ENCODE assay signal across 21 cellular contexts in genomic region chr21:46063227-46063626, GRCh38. TPM values are rescaled to one million over a fixed set of nuclear protein-coding genes. Genes with fewer than 3 reads are reported as not detected.
DNase-seq lines count a peak whose midpoint lies in the region; ATAC-seq and TF ChIP-seq lines count a peak whose summit lies in the region.
"Had no signal": no experiment of that assay in that cellular context is flagged by ENCODE, and none has a peak within 500 bp of the region (broad histone marks: within the 10 kb centered on the region; RNA-seq: fewer than 3 reads in every experiment).

No MANE protein-coding gene starts in this region.

- no peaks in the 10 kb centered on the region for H3K9me3 ChIP-seq in uterus
- H3K9me3 ChIP-seq in trophoblast cell (ENCODE audit: insufficient read depth, low read depth, low read length) = peaks cover 33% of the 10 kb centered on the region

- peak; percentile 52 for DNase-seq in activated CD8-positive, alpha-beta memory T cell treated with anti-CD3 and anti-CD28 coated beads for 24 hours
- DNase-seq in activated CD8-positive, alpha-beta memory T cell treated with anti-CD3 and anti-CD28 coated beads, Interleukin-2, amount 50 U/mL, for 4 hours = no peak
- peak; percentile 38 for DNase-seq in activated CD8-positive, alpha-beta memory T cell treated with anti-CD3 and anti-CD28 coated beads, Interleukin-2, amount 50 U/mL, for 48 hours
- DNase-seq in left lobe of liver (ENCODE audit: low spot score) = peak; percentile 29
- DNase-seq in uterus = no peak
- DNase-seq in omental fat pad (ENCODE audit: low spot score) = no peak
- DNase-seq in trophoblast cell = no peak
- DNase-seq: 8988T; activated CD4-positive, alpha-beta T cell treated with anti-CD3 and anti-CD28 coated beads, Interleukin-2, amount 50 U/mL, for 4 hours; activated naive CD8-positive, alpha-beta T cell treated with anti-CD3 and anti-CD28 coated beads, Interleukin-2, amount 10 ng/mL, durations not matched to agents 7 days and 5 days; BE2C; MM.1S; NCI-H187; NCI-H446; occipital lobe had no signal

- no peak overlapping the region for H3K4me2 ChIP-seq in trophoblast cell (ENCODE audit: low read length)

- no peak for ATAC-seq in left lobe of liver
- no peak for ATAC-seq in HG02870 (IDR thresholded peaks at IDR 0.05; ENCODE audit: unreplicated experiment)
- ATAC-seq in omental fat pad (ENCODE audit: low FRiP score) = no peak
- ATAC-seq: activated T-helper 17 cell treated with anti-CD3 and anti-CD28 coated beads, Interleukin-2, amount 50 U/mL, for 72 hours; HepG2; lower lobe of right lung; T-cell had no signal

- H3K27ac ChIP-seq in uterus = peak overlapping the region; percentile 96 to 99
- no peak overlapping the region for H3K27ac ChIP-seq in trophoblast cell (ENCODE audit: low read depth, low read length)
- H3K27ac ChIP-seq: epithelial cell of prostate, lower lobe of right lung had no signal

- H2BK120ac ChIP-seq in trophoblast cell (ENCODE audit: insufficient read depth, low read length, poor library complexity) = no peak overlapping the region

- TF ChIP-seq CTCF in uterus (IDR thresholded peaks at IDR 0.05) = no peak
- no peak for TF ChIP-seq CTCF in omental fat pad (IDR thresholded peaks at IDR 0.05)

- no peak overlapping the region for H4K91ac ChIP-seq in trophoblast cell (ENCODE audit: low read depth, low read length)

- H2BK5ac ChIP-seq in trophoblast cell (ENCODE audit: low read depth, low read length, poor library complexity) = no peak overlapping the region

- peaks cover 21 to 24% of the 10 kb centered on the region in 2 donors for H3K4me1 ChIP-seq in uterus
- no peaks in the 10 kb centered on the region for H3K4me1 ChIP-seq in trophoblast cell (ENCODE audit: control insufficient read depth in 1 of 2, insufficient read depth in 2 of 2, low read length in 2 of 2)
- H3K4me1 ChIP-seq: BE2C had no signal

- H2AK5ac ChIP-seq in trophoblast cell (ENCODE audit: low read length) = no peak overlapping the region

- no peak for TF ChIP-seq POLR2A in uterus (IDR thresholded peaks at IDR 0.05)

- H3K79me2 ChIP-seq in trophoblast cell (ENCODE audit: control insufficient read depth, insufficient read depth, low read length, poor library complexity) = no peaks in the 10 kb centered on the region

- no peak overlapping the region for H3K23ac ChIP-seq in trophoblast cell (ENCODE audit: low read length)

- H4K8ac ChIP-seq in trophoblast cell (ENCODE audit: low read depth, low read length) = no peak overlapping the region

- no peak overlapping the region for H3K14ac ChIP-seq in trophoblast cell (ENCODE audit: low read length)

- intact Hi-C loops in uterus (cut with DNase I; ENCODE audit: low total_unique reads) = no loop called here

- no peak overlapping the region for H3K9ac ChIP-seq in trophoblast cell (ENCODE audit: low read length)

- no peak overlapping the region for H3K4ac ChIP-seq in trophoblast cell (ENCODE audit: low read depth, low read length)

- WGBS in trophoblast cell (ENCODE audit: extremely low coverage, insufficient coverage, insufficient read length) = no CpG with 5 or more reads among the region's 4 CpGs

- no peak overlapping the region for H3K18ac ChIP-seq in trophoblast cell (ENCODE audit: low read length)

- no peak overlapping the region for H2AFZ ChIP-seq in trophoblast cell (ENCODE audit: insufficient read depth, low read length, poor library complexity)

- no peaks in the 10 kb centered on the region for H3K36me3 ChIP-seq in uterus
- no peaks in the 10 kb centered on the region for H3K36me3 ChIP-seq in trophoblast cell (ENCODE audit: control insufficient read depth in 1 of 2, insufficient read depth in 2 of 2, low read length in 2 of 2)
- H3K36me3 ChIP-seq: BE2C, lower lobe of right lung had no signal

- H2BK12ac ChIP-seq in trophoblast cell (ENCODE audit: low read length) = no peak overlapping the region

- H4K12ac ChIP-seq in trophoblast cell (ENCODE audit: low read depth, low read length) = no peak overlapping the region

- H3K4me3 ChIP-seq in uterus = no peak overlapping the region
- no peak overlapping the region for H3K4me3 ChIP-seq in trophoblast cell (ENCODE audit: low read depth, low read length)
- H3K4me3 ChIP-seq: lower lobe of right lung had no signal

- H3K27me3 ChIP-seq in uterus = no peaks in the 10 kb centered on the region
- no peaks in the 10 kb centered on the region for H3K27me3 ChIP-seq in trophoblast cell (ENCODE audit: insufficient read depth, low read length)
- H3K27me3 ChIP-seq: BE2C had no signal

- no peaks in the 10 kb centered on the region for H3K79me1 ChIP-seq in trophoblast cell (ENCODE audit: low read length)

RNA-seq across cellular contexts. Expression of gene COL6A2, which starts 34.7 kb away (rescaled TPM):
- total RNA-seq in left lobe of liver (34.9 TPM), uterus (1,000 to 10,000 TPM in 2 of 4 donors, 100 to 1,000 TPM in 2; 321 to 1,200 (median 948) TPM), omental fat pad (1,000 to 10,000 TPM in 1 of 4 donors, 100 to 1,000 TPM in 3; 480 to 1,153 (median 616) TPM)
- polyA plus RNA-seq in trophoblast cell (2013) = 53.6 and 55.1 TPM in 2 replicates

Comparison
In these comparisons a context has a peak if more than half of its experiments do, and no peak if none do; other contexts are left out.
1. DNase-seq: peak in activated CD8-positive, alpha-beta memory T cell treated with anti-CD3 and anti-CD28 coated beads for 24 hours (single experiment), activated CD8-positive, alpha-beta memory T cell treated with anti-CD3 and anti-CD28 coated beads, Interleukin-2, amount 50 U/mL, for 48 hours (single experiment) and left lobe of liver (single experiment); none in activated CD8-positive, alpha-beta memory T cell treated with anti-CD3 and anti-CD28 coated beads, Interleukin-2, amount 50 U/mL, for 4 hours (single experiment), uterus (0 of 2), omental fat pad (single experiment) and trophoblast cell (0 of 2).